Comparison of ENCODE assay signal across 15 cellular contexts in genomic region chr6:64083261-64083660, GRCh38.
"Had no signal": no experiment of that assay in that cellular context is flagged by ENCODE, and none has a peak within 500 bp of the region (broad histone marks: within the 10 kb centered on the region; RNA-seq: fewer than 3 reads in every experiment).

No MANE protein-coding gene starts in this region.

- FAIRE-seq: endometrium, islet of Langerhans had no signal

- DNase-seq: activated CD4-positive, alpha-beta T cell treated with anti-CD3 and anti-CD28 coated beads, Interleukin-2, amount 10 ng/mL, durations not matched to agents 7 days and 5 days; activated CD4-positive, CD25-positive, alpha-beta regulatory T cell; activated CD8-positive, alpha-beta memory T cell treated with anti-CD3 and anti-CD28 coated beads for 24 hours; activated naive CD8-positive, alpha-beta T cell treated with anti-CD3 and anti-CD28 coated beads for 36 hours; amygdala; body of pancreas; left colon; lower lobe of right lung; small intestine; stimulated activated CD4-positive, alpha-beta T cell treated with anti-CD3 and anti-CD28 coated beads, Interleukin-4, amount 100 ng/mL, for 24 hours; stimulated activated naive CD4-positive, alpha-beta T cell; substantia nigra; transverse colon had no signal

- ATAC-seq: body of pancreas, lower lobe of right lung had no signal
